ENCODE assay signal across 23 cellular contexts in genomic region chr5:38187532-38187931, GRCh38.
A peak's percentile ranks its signal among the peaks of the same experiment; 100 is the strongest.
DNase-seq lines count a peak whose midpoint lies in the region; ATAC-seq, FAIRE-seq and TF ChIP-seq lines count a peak whose summit lies in the region.
"Had no signal": no experiment of that assay in that cellular context is flagged by ENCODE, and none has a peak within 500 bp of the region (broad histone marks: within the 10 kb centered on the region; RNA-seq: fewer than 3 reads in every experiment).

No MANE protein-coding gene starts in this region.

- no peaks in the 10 kb centered on the region for H3K79me2 ChIP-seq in HepG2 (ENCODE audit: insufficient read depth, low read length)
- H3K79me2 ChIP-seq in OCI-LY7 (ENCODE audit: insufficient read depth, low read depth, low read length): no peaks in the 10 kb centered on the region

- DNase-seq in NCI-H1092 treated with DMSO at 0.1 percent for 48 hours (lab: John Stamatoyannopoulos, UW) (peak; percentile 19), NCI-H1092 (lab: John Stamatoyannopoulos, UW) (no peak), HepG2 (ENCODE audit: low spot score) (no peak), right lobe of liver (no peak), NCI-H2107 treated with DMSO at 0.1 percent for 48 hours (lab: John Stamatoyannopoulos, UW; ENCODE audit: unreplicated experiment) (peak; percentile 97), RPMI8226 (no peak), OCI-LY7 (ENCODE audit: low spot score) (no peak)
- DNase-seq in stimulated activated naive CD4-positive, alpha-beta T cell treated with Interleukin-2 at 50 U/mL for 16 hours (lab: John Stamatoyannopoulos, UW): no peak
- DNase-seq: CD8-positive, alpha-beta T cell; DMS 273 treated with DMSO at 0.1 percent for 48 hours; GM23248; H7; Karpas-422; NCI-H1105; NCI-H2171; NCI-H446 treated with DMSO at 0.1 percent for 48 hours; NCI-H69; PC-9; Right ventricle myocardium superior had no signal

- H3K9ac ChIP-seq in HepG2 (ENCODE audit: insufficient read depth, low read depth, low read length): no peak overlapping the region; the same call in 1 of the 2 replicates
- H3K9ac ChIP-seq: GM23248 had no signal

- TF ChIP-seq POLR2A in HepG2 (IDR thresholded peaks at IDR 0.05; ENCODE audit: insufficient read depth in 1 of 2, low read depth in 2 of 2, low read length in 2 of 2): no peak
- no peak for TF ChIP-seq POLR2A in right lobe of liver (IDR thresholded peaks at IDR 0.05)

- no peak overlapping the region for H3K4me3 ChIP-seq in HepG2 (replicated peaks in 1 of 3; ENCODE audit: insufficient read depth in 1 of 3, low read depth in 2 of 3, low read length in 3 of 3)
- no peak overlapping the region for H3K4me3 ChIP-seq in right lobe of liver
- H3K4me3 ChIP-seq in OCI-LY7 (ENCODE audit: low read depth, low read length, poor library complexity, severe bottlenecking): no peak overlapping the region
- H3K4me3 ChIP-seq: GM23248, PC-9, SJSA1 had no signal

- CTCF ChIA-PET in HepG2 (lab: Yijun Ruan, JAX; ENCODE audit: low intra/inter-chr PET ratio, low total read pairs) (no interaction called here), OCI-LY7 (lab: Charles Lee; ENCODE audit: unreplicated experiment) (interaction anchor here (0.5 kb wide), 1 partner anchor 234 kb away, joined by 3 read pairs; no protein-coding TSS in a partner anchor)

- H3K4me2 ChIP-seq in HepG2 (ENCODE audit: low read depth, low read length) (0 out of 2 replicates have a peak overlapping the region, but pooled peaks have one; percentile 4), OCI-LY7 (ENCODE audit: low read length) (no peak overlapping the region)
- H3K4me2 ChIP-seq: PC-9 had no signal

- H4K20me1 ChIP-seq in HepG2 (ENCODE audit: insufficient read depth, low read length) (no peaks in the 10 kb centered on the region), OCI-LY7 (ENCODE audit: insufficient read depth, low read length) (no peaks in the 10 kb centered on the region)

- in situ Hi-C loops in HepG2 (cut with HindIII; ENCODE audit: extremely low pct_ligation_motif_present, low pct_unique_long_range_greater_than_20kb): no loop called here

- H2AFZ ChIP-seq in HepG2 (ENCODE audit: low read length) (peak overlapping the region; percentile 77), OCI-LY7 (ENCODE audit: low read length) (no peak overlapping the region)
- H2AFZ ChIP-seq: GM23248, PC-9 had no signal

- no TSS peak for BruUV-seq in HepG2 (replicated peaks; lab: Mats Ljungman, UMichigan)
- BruUV-seq in OCI-LY7 (replicated peaks; lab: Mats Ljungman, UMichigan): no TSS peak

- H3K4me1 ChIP-seq in HepG2 (ENCODE audit: insufficient read depth, low read length): peaks cover 42% of the 10 kb centered on the region
- H3K4me1 ChIP-seq in right lobe of liver: no peaks in the 10 kb centered on the region
- no peaks in the 10 kb centered on the region for H3K4me1 ChIP-seq in OCI-LY7 (ENCODE audit: insufficient read depth, low read length, poor library complexity, severe bottlenecking)
- H3K4me1 ChIP-seq: SJSA1 had no signal

- H3K9me2 ChIP-seq in OCI-LY7 (ENCODE audit: insufficient read depth, low read length): no peaks in the 10 kb centered on the region

- intact Hi-C loops in HepG2 (cut with micrococcal nuclease; ENCODE audit: unreplicated experiment) (no loop called here), right lobe of liver (cut with DNase I) (no loop called here), OCI-LY7 (cut with micrococcal nuclease; ENCODE audit: unreplicated experiment) (no loop called here)

- H3K9me3 ChIP-seq in HepG2 (ENCODE audit: low read length) (peaks cover 14% of the 10 kb centered on the region; the same call in 1 of the 2 replicates), right lobe of liver (no peaks in the 10 kb centered on the region), OCI-LY7 (ENCODE audit: low read length) (no peaks in the 10 kb centered on the region)
- H3K9me3 ChIP-seq: SJSA1 had no signal

- TF ChIP-seq EP300 in HepG2 (IDR thresholded peaks at IDR 0.05; ENCODE audit: low read depth in 2 of 2, low read length in 2 of 2) (no peak), HepG2 (CRISPR knock-in tag; IDR thresholded peaks at IDR 0.05; ENCODE audit: borderline replicate concordance) (no peak)

- peak; percentile 30 for FAIRE-seq in HepG2 (lab: Jason Lieb, UNC)
- FAIRE-seq: GM18507 had no signal

- H3K27ac ChIP-seq in HepG2 (ENCODE audit: extremely low read length, insufficient read depth, low read length): no peak overlapping the region
- no peak overlapping the region for H3K27ac ChIP-seq in right lobe of liver
- no peak overlapping the region for H3K27ac ChIP-seq in OCI-LY7 (ENCODE audit: low read depth, low read length, poor library complexity, severe bottlenecking)
- H3K27ac ChIP-seq: 22Rv1, C4-2B, GM23248, PC-9, SJSA1 had no signal

- H3K36me3 ChIP-seq in HepG2 (replicated peaks in 1 of 2; ENCODE audit: control insufficient read depth in 1 of 2, insufficient read depth in 2 of 2, low read length in 2 of 2): no peaks in the 10 kb centered on the region
- no peaks in the 10 kb centered on the region for H3K36me3 ChIP-seq in right lobe of liver
- H3K36me3 ChIP-seq in OCI-LY7 (ENCODE audit: insufficient read depth, low read length): no peaks in the 10 kb centered on the region
- H3K36me3 ChIP-seq: SJSA1 had no signal

- TF ChIP-seq CTCF in HepG2 (CRISPR knock-in tag; IDR thresholded peaks at IDR 0.05) (no peak), right lobe of liver (IDR thresholded peaks at IDR 0.05) (no peak), OCI-LY7 (conservative IDR thresholded peaks at IDR 0.05; ENCODE audit: low read length) (no peak)

- POLR2A ChIA-PET in HepG2 (lab: Yijun Ruan, JAX) (no interaction called here), OCI-LY7 (lab: Charles Lee) (no interaction called here)

- 72% methylated on average over 3 of the region's 3 CpGs for WGBS in HepG2 (ENCODE audit: low lambda C conversion rate)
- 74% methylated on average over 3 of the region's 3 CpGs for WGBS in right lobe of liver (ENCODE audit: insufficient coverage, low coverage, low lambda C conversion rate, missing lambda C conversion rate)

- ATAC-seq in HepG2 (no peak), right lobe of liver (no peak)
- ATAC-seq: CD8-positive, alpha-beta T cell had no signal

- no peak for TF ChIP-seq RAD21 in HepG2 (CRISPR knock-in tag; IDR thresholded peaks at IDR 0.05)

- H3K27me3 ChIP-seq in HepG2 (ENCODE audit: control insufficient read depth in 1 of 2, insufficient read depth in 2 of 2, low read length in 2 of 2) (no peaks in the 10 kb centered on the region), right lobe of liver (no peaks in the 10 kb centered on the region)
- H3K27me3 ChIP-seq: SJSA1 had no signal

TF ChIP-seq in HepG2, 621 proteins besides CTCF, POLR2A, EP300 and RAD21:
- no peak for TF ChIP-seq ISX (CRISPR knock-in tag; conservative IDR thresholded peaks at IDR 0.05)
- TF ChIP-seq, protein P1, sequence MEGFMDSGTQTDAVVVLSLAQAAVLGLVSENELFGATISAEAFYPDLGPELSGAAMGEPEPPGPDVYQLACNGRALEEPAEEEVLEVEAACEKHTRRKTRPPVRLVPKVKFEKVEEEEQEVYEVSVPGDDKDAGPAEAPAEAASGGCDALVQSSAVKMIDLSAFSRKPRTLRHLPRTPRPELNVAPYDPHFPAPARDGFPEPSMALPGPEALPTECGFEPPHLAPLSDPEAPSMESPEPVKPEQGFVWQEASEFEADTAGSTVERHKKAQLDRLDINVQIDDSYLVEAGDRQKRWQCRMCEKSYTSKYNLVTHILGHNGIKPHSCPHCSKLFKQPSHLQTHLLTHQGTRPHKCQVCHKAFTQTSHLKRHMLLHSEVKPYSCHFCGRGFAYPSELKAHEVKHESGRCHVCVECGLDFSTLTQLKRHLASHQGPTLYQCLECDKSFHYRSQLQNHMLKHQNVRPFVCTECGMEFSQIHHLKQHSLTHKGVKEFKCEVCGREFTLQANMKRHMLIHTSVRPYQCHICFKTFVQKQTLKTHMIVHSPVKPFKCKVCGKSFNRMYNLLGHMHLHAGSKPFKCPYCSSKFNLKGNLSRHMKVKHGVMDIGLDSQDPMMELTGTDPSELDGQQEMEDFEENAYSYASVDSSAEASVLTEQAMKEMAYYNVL (CRISPR knock-in tag; IDR thresholded peaks at IDR 0.05; ENCODE audit: borderline replicate concordance): 0 out of 2 replicates have a peak, but pooled peaks have one; percentile 15
- TF ChIP-seq EZH2 (conservative IDR thresholded peaks at IDR 0.05; ENCODE audit: low read depth, low read length): no peak
- no peak for TF ChIP-seq ZMYM3 (CRISPR knock-in tag; IDR thresholded peaks at IDR 0.05)
- TF ChIP-seq ZNF850 (CRISPR knock-in tag; conservative IDR thresholded peaks at IDR 0.05): no peak
- no peak for TF ChIP-seq MEIS1 (CRISPR knock-in tag; IDR thresholded peaks at IDR 0.05; ENCODE audit: borderline replicate concordance)
- no peak for TF ChIP-seq ZNF230 (CRISPR knock-in tag; IDR thresholded peaks at IDR 0.05)

Comparison
In these comparisons a context has a peak if more than half of its experiments do, and no peak if none do; other contexts are left out.
1. DNase-seq: peak in NCI-H1092 treated with DMSO at 0.1 percent for 48 hours (single experiment) and NCI-H2107 treated with DMSO at 0.1 percent for 48 hours (single experiment); none in NCI-H1092 (single experiment), HepG2 (single experiment), right lobe of liver (0 of 3), stimulated activated naive CD4-positive, alpha-beta T cell treated with Interleukin-2 at 50 U/mL for 16 hours (single experiment), RPMI8226 (single experiment) and OCI-LY7 (single experiment).